22 cellular contexts compared by ENCODE assay signal in genomic region chr13:57212989-57213388, GRCh38. TPM values are rescaled to one million over a fixed set of nuclear protein-coding genes. Genes with fewer than 3 reads are reported as not detected.
A peak's percentile ranks its signal among the peaks of the same experiment; 100 is the strongest.
DNase-seq lines count a peak whose midpoint lies in the region; ATAC-seq, FAIRE-seq and TF ChIP-seq lines count a peak whose summit lies in the region.
"Had no signal": no experiment of that assay in that cellular context is flagged by ENCODE, and none has a peak within 500 bp of the region (broad histone marks: within the 10 kb centered on the region; RNA-seq: fewer than 3 reads in every experiment).

No MANE protein-coding gene starts in this region.

- peaks cover 2% of the 10 kb centered on the region for H3K9me3 Mint-ChIP-seq in neural crest cell

- FAIRE-seq in H54 (lab: Jason Lieb, UNC) = no peak
- FAIRE-seq: A204.1, D721Med, GM12891 had no signal

- H3K4me3 Mint-ChIP-seq in neural crest cell = no peak overlapping the region
- H3K4me3 Mint-ChIP-seq: CD14-positive monocyte; CD4-positive, alpha-beta memory T cell; CD4-positive, CD25-positive, alpha-beta regulatory T cell; CD8-positive, alpha-beta memory T cell had no signal

- no peak for TF ChIP-seq CTCF in neural crest cell (conservative IDR thresholded peaks at IDR 0.05)

- in situ Hi-C loops in SK-MEL-5 (cut with HindIII; ENCODE audit: low pct_unique_long_range_greater_than_20kb, low sequenced_read_pairs) = no loop called here

- H3K27ac Mint-ChIP-seq in neural crest cell (ENCODE audit: unreplicated experiment) = peak overlapping the region; percentile 51
- H3K27ac Mint-ChIP-seq: CD14-positive monocyte; CD4-positive, alpha-beta memory T cell; CD4-positive, CD25-positive, alpha-beta regulatory T cell; CD8-positive, alpha-beta memory T cell had no signal

- TF ChIP-seq POLR2A in H54 (IDR thresholded peaks at IDR 0.05; ENCODE audit: low read depth, low read length) = no peak

- peaks cover 11% of the 10 kb centered on the region for H3K4me1 Mint-ChIP-seq in neural crest cell
- H3K4me1 Mint-ChIP-seq: CD14-positive monocyte; CD4-positive, alpha-beta memory T cell; CD4-positive, CD25-positive, alpha-beta regulatory T cell; CD8-positive, alpha-beta memory T cell had no signal

- H3K27me3 Mint-ChIP-seq in neural crest cell (ENCODE audit: low read depth) = no peaks in the 10 kb centered on the region
- H3K27me3 Mint-ChIP-seq: CD4-positive, alpha-beta memory T cell; CD4-positive, CD25-positive, alpha-beta regulatory T cell; CD8-positive, alpha-beta memory T cell had no signal

- DNase-seq in SK-MEL-5 (ENCODE audit: low read depth, low spot score) (peak; percentile 92), neural crest cell (ENCODE audit: low read depth, low spot score) (no peak), H54 (ENCODE audit: insufficient read length, low spot score) (no peak)
- DNase-seq: 8988T; ACHN; BE2C; C1 segment of cervical spinal cord; Caco-2; Calu3; CD4-positive, alpha-beta memory T cell; CD4-positive, CD25-positive, alpha-beta regulatory T cell; CD8-positive, alpha-beta memory T cell; DMS79 treated with DMSO at 0.1 percent for 48 hours; GF-D8 had no signal

- ATAC-seq in HG03097 (IDR thresholded peaks at IDR 0.05; ENCODE audit: low FRiP score, unreplicated experiment) = no peak
- ATAC-seq in GM18909 (IDR thresholded peaks at IDR 0.05; ENCODE audit: poor library complexity, unreplicated experiment) = no peak

- no peaks in the 10 kb centered on the region for H3K36me3 Mint-ChIP-seq in neural crest cell (ENCODE audit: low read depth)
- H3K36me3 Mint-ChIP-seq: CD14-positive monocyte; CD4-positive, alpha-beta memory T cell; CD4-positive, CD25-positive, alpha-beta regulatory T cell; CD8-positive, alpha-beta memory T cell had no signal

RNA-seq across cellular contexts. Expression of gene PRR20E, which starts 46.0 kb away (rescaled TPM):
- not detected in 2 replicates for total RNA-seq in SK-MEL-5 (2014; rRNA removed; shearing (Covaris generic))
- polyA plus RNA-seq in SK-MEL-5 (2015; cell fraction: cytosol; rRNA removed) = not detected in 2 replicates
- polyA plus RNA-seq in SK-MEL-5 (2015; cell fraction: nucleus; rRNA removed) = not detected in 2 replicates
- not detected in 2 replicates for total RNA-seq in neural crest cell
- total RNA-seq: A673; Caco-2; Calu3; CD4-positive, alpha-beta memory T cell; CD4-positive, CD25-positive, alpha-beta regulatory T cell; CD8-positive, alpha-beta memory T cell had no signal
- polyA plus RNA-seq: AG04450; CD14-positive monocyte; CD4-positive, alpha-beta memory T cell; CD4-positive, CD25-positive, alpha-beta regulatory T cell; CD8-positive, alpha-beta memory T cell had no signal

RNA-seq across cellular contexts. Expression of gene PRR20D, which starts 52.6 kb away (rescaled TPM):
- not detected in 2 replicates for total RNA-seq in SK-MEL-5 (2014; rRNA removed; shearing (Covaris generic))
- not detected in 2 replicates for polyA plus RNA-seq in SK-MEL-5 (2015; cell fraction: cytosol; rRNA removed)
- polyA plus RNA-seq in SK-MEL-5 (2015; cell fraction: nucleus; rRNA removed) = not detected in 2 replicates
- total RNA-seq in neural crest cell = not detected in 2 replicates
- total RNA-seq: A673; Caco-2; Calu3; CD4-positive, alpha-beta memory T cell; CD4-positive, CD25-positive, alpha-beta regulatory T cell; CD8-positive, alpha-beta memory T cell had no signal
- polyA plus RNA-seq: AG04450; CD14-positive monocyte; CD4-positive, alpha-beta memory T cell; CD4-positive, CD25-positive, alpha-beta regulatory T cell; CD8-positive, alpha-beta memory T cell had no signal

RNA-seq across cellular contexts. Expression of gene PRR20C, which starts 59.1 kb away (rescaled TPM):
- total RNA-seq in SK-MEL-5 (2014; rRNA removed; shearing (Covaris generic)) = not detected in 2 replicates
- polyA plus RNA-seq in SK-MEL-5 (2015; cell fraction: cytosol; rRNA removed) = not detected in 2 replicates
- polyA plus RNA-seq in SK-MEL-5 (2015; cell fraction: nucleus; rRNA removed) = not detected in 2 replicates
- total RNA-seq in neural crest cell = not detected in 2 replicates
- total RNA-seq: A673; Caco-2; Calu3; CD4-positive, alpha-beta memory T cell; CD4-positive, CD25-positive, alpha-beta regulatory T cell; CD8-positive, alpha-beta memory T cell had no signal
- polyA plus RNA-seq: AG04450; CD14-positive monocyte; CD4-positive, alpha-beta memory T cell; CD4-positive, CD25-positive, alpha-beta regulatory T cell; CD8-positive, alpha-beta memory T cell had no signal
